ENCODE assay signal across 8 cellular contexts in genomic region chr3:46923559-46924350, GRCh38. TPM values are rescaled to one million over a fixed set of nuclear protein-coding genes. Genes with fewer than 3 reads are reported as not detected.
DNase-seq lines count a peak whose midpoint lies in the region; ATAC-seq and TF ChIP-seq lines count a peak whose summit lies in the region.

No MANE protein-coding gene starts in this region.

- intact Hi-C loops in Calu3 (cut with micrococcal nuclease; ENCODE audit: unreplicated experiment), result loop anchor here (5.0 kb wide), 1 partner anchor 74 kb away; no protein-coding TSS in a partner anchor
- intact Hi-C loops in head of caudate nucleus (cut with DNase I), result no loop called here
- intact Hi-C loops in psoas muscle (cut with DNase I), result loop anchor here (2.0 to 10.0 kb wide), 4 partner anchors 74 to 401 kb away; partner anchors contain the start of gene SETD2 (in 1 of the 2)

- H3K4me3 ChIP-seq in psoas muscle, result no peak overlapping the region

- in situ Hi-C loops in G401 (cut with HindIII; ENCODE audit: low sequenced_read_pairs), result no loop called here

- peaks cover 4% of the 10 kb centered on the region for H3K4me1 Mint-ChIP-seq in Calu3 (ENCODE audit: low read depth, unreplicated experiment)
- H3K4me1 Mint-ChIP-seq in activated naive CD4-positive, alpha-beta T cell treated with anti-CD3 and anti-CD28 coated beads, Interleukin-2, amount 10 ng/mL, durations not matched to agents 7 days and 5 days, result peaks cover 41% of the 10 kb centered on the region

- no peaks in the 10 kb centered on the region for H3K9me3 Mint-ChIP-seq in Calu3 (ENCODE audit: low read depth, unreplicated experiment)
- H3K9me3 Mint-ChIP-seq in activated naive CD4-positive, alpha-beta T cell treated with anti-CD3 and anti-CD28 coated beads, Interleukin-2, amount 10 ng/mL, durations not matched to agents 7 days and 5 days, result peaks cover 10% of the 10 kb centered on the region

- H3K27ac ChIP-seq in psoas muscle, result no peak overlapping the region

- no peak overlapping the region for H3K4me3 Mint-ChIP-seq in Calu3 (ENCODE audit: low read depth, unreplicated experiment)
- no peak overlapping the region for H3K4me3 Mint-ChIP-seq in activated naive CD4-positive, alpha-beta T cell treated with anti-CD3 and anti-CD28 coated beads, Interleukin-2, amount 10 ng/mL, durations not matched to agents 7 days and 5 days

- no peak overlapping the region for H3K27ac Mint-ChIP-seq in Calu3 (ENCODE audit: unreplicated experiment)
- H3K27ac Mint-ChIP-seq in activated naive CD4-positive, alpha-beta T cell treated with anti-CD3 and anti-CD28 coated beads, Interleukin-2, amount 10 ng/mL, durations not matched to agents 7 days and 5 days, result peak overlapping the region; percentile 64

- ATAC-seq in psoas muscle (peak in 2 of 4 donors; percentile 30 to 58), HG03460 (IDR thresholded peaks at IDR 0.05; ENCODE audit: unreplicated experiment) (no peak), HG03108 (IDR thresholded peaks at IDR 0.05; ENCODE audit: unreplicated experiment) (no peak)

- WGBS in psoas muscle, 3 donors, result 33 to 61% (median 48%) methylated on average over 10 to 11 of the region's 11 CpGs

- peaks cover 53% of the 10 kb centered on the region for H3K4me1 ChIP-seq in psoas muscle

- peak; percentile 38 for DNase-seq in Calu3
- DNase-seq in activated naive CD4-positive, alpha-beta T cell treated with anti-CD3 and anti-CD28 coated beads, Interleukin-2, amount 10 ng/mL, durations not matched to agents 7 days and 5 days, result peak; percentile 62
- DNase-seq in head of caudate nucleus, result peak in 25 of 42 donors; percentile 22 to 70 (median 49)
- peak in 1 of 2 donors; percentile 70 for DNase-seq in psoas muscle
- no peak for DNase-seq in G401 (ENCODE audit: low spot score)

- peaks cover 2 to 66% of the 10 kb centered on the region in 2 donors for H3K36me3 ChIP-seq in psoas muscle (ENCODE audit: insufficient read depth in 1 of 2, low read depth in 1 of 2)

- CTCF ChIA-PET in Calu3 (lab: Charles Lee), result interaction anchor here (0.6 to 1.6 kb wide), 8 partner anchors 7 to 346 kb away, joined by 3 to 6 read pairs (median 3); no protein-coding TSS in a partner anchor
- CTCF ChIA-PET in activated naive CD4-positive, alpha-beta T cell treated with anti-CD3 and anti-CD28 coated beads, Interleukin-2, amount 10 ng/mL, durations not matched to agents 7 days and 5 days (lab: Charles Lee), result interaction anchor here (0.6 to 3.3 kb wide), 16 partner anchors 10 to 446 kb away, joined by 3 to 28 read pairs (median 5); partner anchors contain the start of gene NBEAL2

- no TSS peak for BruUV-seq in Calu3 (replicated peaks; lab: Mats Ljungman, UMichigan)

- peaks cover 32% of the 10 kb centered on the region for H3K36me3 Mint-ChIP-seq in Calu3 (ENCODE audit: insufficient read depth, unreplicated experiment)
- peaks cover 55% of the 10 kb centered on the region for H3K36me3 Mint-ChIP-seq in activated naive CD4-positive, alpha-beta T cell treated with anti-CD3 and anti-CD28 coated beads, Interleukin-2, amount 10 ng/mL, durations not matched to agents 7 days and 5 days

- H3K9me3 ChIP-seq in psoas muscle, result no peaks in the 10 kb centered on the region

- TF ChIP-seq CTCF in Calu3 (IDR thresholded peaks at IDR 0.05; ENCODE audit: unreplicated experiment) (peak; percentile 65), LNCAP (IDR thresholded peaks at IDR 0.05) (peak; percentile 68), psoas muscle (IDR thresholded peaks at IDR 0.05) (peak; percentile 66)

- H3K27me3 Mint-ChIP-seq in Calu3 (ENCODE audit: unreplicated experiment), result no peaks in the 10 kb centered on the region
- H3K27me3 Mint-ChIP-seq in activated naive CD4-positive, alpha-beta T cell treated with anti-CD3 and anti-CD28 coated beads, Interleukin-2, amount 10 ng/mL, durations not matched to agents 7 days and 5 days, result no peaks in the 10 kb centered on the region

- H3K27me3 ChIP-seq in psoas muscle (ENCODE audit: insufficient read depth in 3 of 3, low read length in 2 of 3), result no peaks in the 10 kb centered on the region

RNA-seq across cellular contexts. Expression of gene PTH1R, which starts 46.2 kb away (rescaled TPM):
- total RNA-seq in Calu3 (2022), result not detected in 2 replicates
- total RNA-seq in psoas muscle, result 1 to 10 TPM; 1.1 to 5.9 (median 4.1) TPM
- 1 to 10 TPM; 4.0 to 5.2 (median 4.2) TPM for polyA plus RNA-seq in psoas muscle
- total RNA-seq in G401 (2014; rRNA removed; shearing (Covaris generic)), result 14.8 and 23.6 TPM in 2 replicates

RNA-seq across cellular contexts. Expression of gene CCDC12, which starts 52.8 kb away (rescaled TPM):
- total RNA-seq in Calu3 (2022), result 47.3 and 47.5 TPM in 2 replicates
- total RNA-seq in psoas muscle, result 10 to 100 TPM; 25.1 to 36.4 (median 34.9) TPM
- 10 to 100 TPM; 47.0 to 69.8 (median 55.5) TPM for polyA plus RNA-seq in psoas muscle
- 31.0 and 37.7 TPM in 2 replicates for total RNA-seq in G401 (2014; rRNA removed; shearing (Covaris generic))

RNA-seq across cellular contexts. Expression of gene NBEAL2, which starts 55.7 kb away (rescaled TPM):
- total RNA-seq in Calu3 (2022) (115 and 143 TPM in 2 replicates), psoas muscle (10 to 100 TPM in 1 of 4 donors, 1 to 10 TPM in 3; 7.3 to 11.2 (median 7.7) TPM)
- 10 to 100 TPM in 1 of 3 donors, 1 to 10 TPM in 2; 5.4 to 13.0 (median 6.4) TPM for polyA plus RNA-seq in psoas muscle
- total RNA-seq in G401 (2014; rRNA removed; shearing (Covaris generic)), result 11.8 and 27.2 TPM in 2 replicates
